Comparison of ENCODE assay signal across 8 cellular contexts in genomic region chr10:117375360-117376147, GRCh38. TPM values are rescaled to one million over a fixed set of nuclear protein-coding genes. Genes with fewer than 3 reads are reported as not detected.
A peak's percentile ranks its signal among the peaks of the same experiment; 100 is the strongest.
DNase-seq lines count a peak whose midpoint lies in the region; ATAC-seq and TF ChIP-seq lines count a peak whose summit lies in the region.

Gene PDZD8 (minus strand): TSS chr10:117375440. CDS start chr10:117375227, 213 bp downstream.

- peak within 1 kb of the TSS; percentile 83 for H3K9ac ChIP-seq in PC-3 (ENCODE audit: low read length)

- H3K27ac ChIP-seq in PC-3 (ENCODE audit: low read length) (peak within 1 kb of the TSS; percentile 6; the same call in 1 of the 2 replicates), epithelial cell of prostate (peak within 1 kb of the TSS; percentile 66)

- POLR2A ChIA-PET in PC-3 (lab: Charles Lee; ENCODE audit: unreplicated experiment), result no interaction called here

- peak within 1 kb of the TSS; percentile 94 for H3K4me2 ChIP-seq in PC-3 (ENCODE audit: low read length)

- intact Hi-C loops in PC-3 (cut with micrococcal nuclease) (no loop called here), mucosa of descending colon (cut with DNase I, micrococcal nuclease) (no loop called here)

- H4K20me1 ChIP-seq in PC-3 (ENCODE audit: low read length), result peaks cover 34% of the 10 kb centered on the region

- H3K4me3 ChIP-seq in PC-3 (ENCODE audit: low read length) (peak within 1 kb of the TSS; percentile 98), mucosa of descending colon (peak within 1 kb of the TSS; percentile 83)

- CTCF ChIA-PET in PC-3 (lab: Charles Lee), result no interaction called here

- no peaks in the 10 kb centered on the region for H3K27me3 ChIP-seq in PC-3 (ENCODE audit: low read length)

- DNase-seq in DMS 273 treated with DMSO at 0.1 percent for 48 hours (lab: John Stamatoyannopoulos, UW), result peak; percentile 17
- peak; percentile 75 for DNase-seq in HuH-7.5 (ENCODE audit: low spot score)
- DNase-seq in PC-3, result peak; percentile 87
- DNase-seq in activated T-cell treated with anti-CD3 and anti-CD28 coated beads for 48 hours (ENCODE audit: low read depth), result peak; percentile 90
- DNase-seq in epithelial cell of prostate (ENCODE audit: low read depth, low spot score), result no peak
- DNase-seq in mucosa of descending colon, result peak; percentile 96 to 97 (median 97)
- peak; percentile 90 for DNase-seq in stimulated activated CD8-positive, alpha-beta memory T cell treated with anti-CD3 and anti-CD28 coated beads, Interleukin-4, amount 100 ng/mL, for 24 hours (ENCODE audit: low read depth)

- H3K9me3 ChIP-seq in PC-3 (ENCODE audit: low read length) (no peaks in the 10 kb centered on the region), mucosa of descending colon (no peaks in the 10 kb centered on the region)

- H3K79me2 ChIP-seq in PC-3 (ENCODE audit: low read length), result peaks cover 45% of the 10 kb centered on the region

- ATAC-seq in GM21526 (IDR thresholded peaks at IDR 0.05; ENCODE audit: low FRiP score, unreplicated experiment) (peak; percentile 82), PC-3 (peak; percentile 79), mucosa of descending colon (peak; percentile 91)

- H3K4me1 ChIP-seq in PC-3 (ENCODE audit: insufficient read depth, low read length) (peaks cover 15% of the 10 kb centered on the region), mucosa of descending colon (ENCODE audit: low read depth) (peaks cover 15% of the 10 kb centered on the region)

- no peak for TF ChIP-seq CTCF in PC-3 (conservative IDR thresholded peaks at IDR 0.05; ENCODE audit: low read depth, low read length)
- TF ChIP-seq CTCF in mucosa of descending colon (IDR thresholded peaks at IDR 0.05), result no peak

- TSS peak; percentile 45 for BruUV-seq in PC-3 (replicated peaks; lab: Mats Ljungman, UMichigan)

- no peaks in the 10 kb centered on the region for H3K9me2 ChIP-seq in PC-3 (replicated peaks; ENCODE audit: low read length)

- peak within 1 kb of the TSS; percentile 95 for H2AFZ ChIP-seq in PC-3 (ENCODE audit: low read length)

- H3F3A ChIP-seq in PC-3 (ENCODE audit: low read length, unreplicated experiment), result no peaks in the 10 kb centered on the region

- H3K36me3 ChIP-seq in PC-3 (ENCODE audit: low read depth, low read length), result no peaks in the 10 kb centered on the region
- no peaks in the 10 kb centered on the region for H3K36me3 ChIP-seq in mucosa of descending colon (ENCODE audit: low read depth)

RNA-seq across cellular contexts. Expression of gene PDZD8, which starts in this region (rescaled TPM):
- total RNA-seq in PC-3 (2014; rRNA removed) (13.6 and 14.7 TPM in 2 replicates), mucosa of descending colon (10 to 100 TPM; 54.2 to 67.8 (median 57.6) TPM)
